In genomic region chr7:151008511-151009323, GRCh38 we compare ENCODE assay signal across 6 cellular contexts. TPM values are rescaled to one million over a fixed set of nuclear protein-coding genes. Genes with fewer than 3 reads are reported as not detected.
DNase-seq lines count a peak whose midpoint lies in the region; ATAC-seq and TF ChIP-seq lines count a peak whose summit lies in the region.

No MANE protein-coding gene starts in this region.

- intact Hi-C loops in natural killer cell (cut with micrococcal nuclease), result no loop called here

- TF ChIP-seq CTCF in astrocyte of the cerebellum (IDR thresholded peaks at IDR 0.05; ENCODE audit: low read depth, low read length, missing control alignments), result peak; percentile 56
- peak; percentile 72 for TF ChIP-seq CTCF in natural killer cell (IDR thresholded peaks at IDR 0.05)

- no peak overlapping the region for H3K4me3 ChIP-seq in astrocyte of the cerebellum (ENCODE audit: low read depth, low read length)

- DNase-seq in NOMO-1 treated with dmso at 0.1 percent for 144 hours (lab: John Stamatoyannopoulos, UW; ENCODE audit: unreplicated experiment), result peak; percentile 41
- DNase-seq in astrocyte of the cerebellum (ENCODE audit: low read depth), result no peak
- peak; percentile 77 for DNase-seq in natural killer cell
- no peak for DNase-seq in NCI-H748 treated with DMSO at 0.1 percent for 48 hours (lab: John Stamatoyannopoulos, UW)

- ATAC-seq in GM18909 (IDR thresholded peaks at IDR 0.05; ENCODE audit: poor library complexity, unreplicated experiment) (peak; percentile 51), natural killer cell (peak; percentile 32 to 57 (median 49)), GM21786 (IDR thresholded peaks at IDR 0.05; ENCODE audit: unreplicated experiment) (no peak)

- H3K9me3 Mint-ChIP-seq in natural killer cell, result no peaks in the 10 kb centered on the region

- H3K36me3 Mint-ChIP-seq in natural killer cell, result no peaks in the 10 kb centered on the region

- H3K27ac Mint-ChIP-seq in natural killer cell, result peak overlapping the region; percentile 76 to 85

- in situ Hi-C loops in astrocyte of the cerebellum (cut with HindIII; ENCODE audit: low sequenced_read_pairs), result no loop called here

- peak overlapping the region; percentile 74 for H3K4me3 Mint-ChIP-seq in natural killer cell

- H3K4me1 Mint-ChIP-seq in natural killer cell, result peaks cover 46 to 60% of the 10 kb centered on the region in 2 donors

- peaks cover 0 to 8% of the 10 kb centered on the region in 2 donors for H3K27me3 Mint-ChIP-seq in natural killer cell (ENCODE audit: low read depth in 2 of 2)

RNA-seq across cellular contexts. Expression of gene ATG9B, which starts 15.6 kb away (rescaled TPM):
- 1 to 10 TPM; 4.4 to 4.6 (median 4.5) TPM for total RNA-seq in natural killer cell

RNA-seq across cellular contexts. Expression of gene NOS3, which starts 17.9 kb away (rescaled TPM):
- 1 to 10 TPM; 2.6 to 5.9 (median 3.8) TPM for total RNA-seq in natural killer cell

RNA-seq across cellular contexts. Expression of gene ABCB8, which starts 19.5 kb away (rescaled TPM):
- total RNA-seq in natural killer cell, result 10 to 100 TPM; 50.6 to 60.5 (median 53.7) TPM

RNA-seq across cellular contexts. Expression of gene KCNH2, which starts 30.6 kb away (rescaled TPM):
- total RNA-seq in natural killer cell, result under 1 TPM in 2 of 3 donors, not detected in 1; 0.39 to 0.60 TPM

RNA-seq across cellular contexts. Expression of gene ASIC3, which starts 39.6 kb away (rescaled TPM):
- total RNA-seq in natural killer cell, result 1 to 10 TPM; 5.7 to 7.9 (median 5.9) TPM

Comparison
In these comparisons a context has a peak if more than half of its experiments do, and no peak if none do; other contexts are left out.
1. DNase-seq: peak in NOMO-1 treated with dmso at 0.1 percent for 144 hours (single experiment) and natural killer cell (single experiment); none in astrocyte of the cerebellum (single experiment) and NCI-H748 treated with DMSO at 0.1 percent for 48 hours (single experiment).